Comparison of ENCODE assay signal across 2 cellular contexts in genomic region chr5:176154821-176155220, GRCh38.
TF ChIP-seq lines count a peak whose summit lies in the region.

No MANE protein-coding gene starts in this region.

TF ChIP-seq in IMR-90, 13 proteins besides CTCF, POLR2A, EP300 and RAD21:
- TF ChIP-seq USF2 (IDR thresholded peaks at IDR 0.05; ENCODE audit: low read depth, low read length) (no peak), MAFK (IDR thresholded peaks at IDR 0.05; ENCODE audit: low read depth, low read length) (no peak), CHD1 (IDR thresholded peaks at IDR 0.05; ENCODE audit: low read depth, low read length) (no peak), SMC3 (IDR thresholded peaks at IDR 0.05; ENCODE audit: low read depth, low read length) (no peak), CEBPB (IDR thresholded peaks at IDR 0.05; ENCODE audit: low read depth, low read length) (no peak)
TF ChIP-seq in IMR-90: peak in this region for 0.

TF ChIP-seq in K562, 482 proteins besides CTCF, POLR2A, EP300 and RAD21:
- TF ChIP-seq ZNF431 (CRISPR knock-in tag; IDR thresholded peaks at IDR 0.05) = no peak
- TF ChIP-seq ZNF655 (CRISPR knock-in tag; IDR thresholded peaks at IDR 0.05) = no peak
- TF ChIP-seq BCL6 (CRISPR knock-in tag; IDR thresholded peaks at IDR 0.05) = no peak
- TF ChIP-seq ZNF830 (CRISPR knock-in tag; IDR thresholded peaks at IDR 0.05) = no peak
- TF ChIP-seq ZNF507 (tag; conservative IDR thresholded peaks at IDR 0.05) = no peak
- no peak for TF ChIP-seq USF1 (CRISPR knock-in tag; IDR thresholded peaks at IDR 0.05)
- no peak for TF ChIP-seq ZC3H11A (IDR thresholded peaks at IDR 0.05; ENCODE audit: low read depth, low read length)
- TF ChIP-seq NCOA4 (IDR thresholded peaks at IDR 0.05; ENCODE audit: partially characterized antibody) = no peak
- TF ChIP-seq MAFF (IDR thresholded peaks at IDR 0.05; ENCODE audit: low read length) = no peak
- TF ChIP-seq ETV5 (CRISPR knock-in tag; IDR thresholded peaks at IDR 0.05; ENCODE audit: low read depth) = no peak
- TF ChIP-seq SRF (CRISPR knock-in tag; IDR thresholded peaks at IDR 0.05) = no peak
- TF ChIP-seq HDGF (IDR thresholded peaks at IDR 0.05) = no peak
- no peak for TF ChIP-seq ASH1L (IDR thresholded peaks at IDR 0.05; ENCODE audit: borderline replicate concordance, low read depth, partially characterized antibody)
- no peak for TF ChIP-seq TCF7 (IDR thresholded peaks at IDR 0.05; ENCODE audit: borderline replicate concordance)
- TF ChIP-seq EWSR1 (IDR thresholded peaks at IDR 0.05; ENCODE audit: borderline replicate concordance, low read depth, partially characterized antibody) = no peak
- TF ChIP-seq OTX1 (CRISPR knock-in tag; IDR thresholded peaks at IDR 0.05) = no peak
- no peak for TF ChIP-seq SIRT6 (IDR thresholded peaks at IDR 0.05; ENCODE audit: low read depth, low read length)
